ENCODE assay signal across 8 cellular contexts in genomic region chr17:48944519-48945260, GRCh38. TPM values are rescaled to one million over a fixed set of nuclear protein-coding genes. Genes with fewer than 3 reads are reported as not detected.
A peak's percentile ranks its signal among the peaks of the same experiment; 100 is the strongest.
DNase-seq lines count a peak whose midpoint lies in the region; ATAC-seq and TF ChIP-seq lines count a peak whose summit lies in the region.

A gene with protein sequence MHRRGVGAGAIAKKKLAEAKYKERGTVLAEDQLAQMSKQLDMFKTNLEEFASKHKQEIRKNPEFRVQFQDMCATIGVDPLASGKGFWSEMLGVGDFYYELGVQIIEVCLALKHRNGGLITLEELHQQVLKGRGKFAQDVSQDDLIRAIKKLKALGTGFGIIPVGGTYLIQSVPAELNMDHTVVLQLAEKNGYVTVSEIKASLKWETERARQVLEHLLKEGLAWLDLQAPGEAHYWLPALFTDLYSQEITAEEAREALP (minus strand): TSS chr17:48944842. CDS start chr17:48944734, 108 bp downstream.

- TF ChIP-seq CTCF in glutamatergic neuron (IDR thresholded peaks at IDR 0.05; ENCODE audit: partially characterized antibody, unreplicated experiment) = no peak
- no peak for TF ChIP-seq CTCF in osteoblast (IDR thresholded peaks at IDR 0.05; ENCODE audit: extremely low read depth, low read depth, low read length)
- TF ChIP-seq CTCF in testis (IDR thresholded peaks at IDR 0.05) = no peak

- H3K27me3 Mint-ChIP-seq in activated naive CD8-positive, alpha-beta T cell = peaks cover 2% of the 10 kb centered on the region
- H3K27me3 Mint-ChIP-seq in glutamatergic neuron (ENCODE audit: unreplicated experiment) = peaks cover 7% of the 10 kb centered on the region

- H2AFZ ChIP-seq in osteoblast (ENCODE audit: low read length) = peak within 1 kb of the TSS; percentile 99

- peaks cover 12% of the 10 kb centered on the region for H3K4me1 Mint-ChIP-seq in activated naive CD8-positive, alpha-beta T cell (ENCODE audit: low read depth)
- H3K4me1 Mint-ChIP-seq in glutamatergic neuron (ENCODE audit: low read depth, unreplicated experiment) = peaks cover 4% of the 10 kb centered on the region

- peak within 1 kb of the TSS; percentile 97 for H3K4me3 ChIP-seq in GM08714 (ENCODE audit: low read length)
- H3K4me3 ChIP-seq in osteoblast (ENCODE audit: insufficient read depth, low read length) = peak within 1 kb of the TSS; percentile 84
- H3K4me3 ChIP-seq in testis = peak within 1 kb of the TSS; percentile 66 to 71

- H3K36me3 ChIP-seq in osteoblast (ENCODE audit: insufficient read depth, low read length) (peaks cover 22% of the 10 kb centered on the region), testis (ENCODE audit: low read depth, missing control alignments) (no peaks in the 10 kb centered on the region)

- peaks cover 26% of the 10 kb centered on the region for H3K79me2 ChIP-seq in osteoblast (ENCODE audit: insufficient read depth, low read length)

- H3K9me3 Mint-ChIP-seq in activated naive CD8-positive, alpha-beta T cell (ENCODE audit: low read depth) = no peaks in the 10 kb centered on the region
- H3K9me3 Mint-ChIP-seq in glutamatergic neuron (ENCODE audit: unreplicated experiment) = peaks cover 2% of the 10 kb centered on the region

- H3K4me2 ChIP-seq in osteoblast (ENCODE audit: insufficient read depth, low read length) = peak within 1 kb of the TSS; percentile 94

- H3K4me1 ChIP-seq in osteoblast (ENCODE audit: insufficient read depth, low read length) (peaks cover 14% of the 10 kb centered on the region), testis (peaks cover 10% of the 10 kb centered on the region)

- no peak for TF ChIP-seq POLR2A in testis (IDR thresholded peaks at IDR 0.05)

- DNase-seq in NCI-H1105 (lab: John Stamatoyannopoulos, UW) = peak; percentile 77
- peak; percentile 78 for DNase-seq in SKM-1 treated with dmso at 0.1 percent for 144 hours (lab: John Stamatoyannopoulos, UW; ENCODE audit: unreplicated experiment)
- DNase-seq in glutamatergic neuron = peak; percentile 97
- DNase-seq in osteoblast (ENCODE audit: insufficient read length, low spot score, missing footprints) = peak; percentile 99
- peak; percentile 94 for DNase-seq in testis

- no peaks in the 10 kb centered on the region for H3K9me3 ChIP-seq in osteoblast (ENCODE audit: low read depth, low read length)
- no peaks in the 10 kb centered on the region for H3K9me3 ChIP-seq in testis

- H4K20me1 ChIP-seq in osteoblast (ENCODE audit: insufficient read depth, low read length) = no peaks in the 10 kb centered on the region

- H3K27me3 ChIP-seq in osteoblast (ENCODE audit: insufficient read depth, low read length) (no peaks in the 10 kb centered on the region), testis (no peaks in the 10 kb centered on the region)

- 2 to 6% methylated on average over 15 to 54 of the region's 55 CpGs for WGBS in testis, 2 donors

- peak; percentile 85 for ATAC-seq in HG02610 (IDR thresholded peaks at IDR 0.05; ENCODE audit: unreplicated experiment)

- no peaks in the 10 kb centered on the region for H3K36me3 Mint-ChIP-seq in activated naive CD8-positive, alpha-beta T cell
- no peaks in the 10 kb centered on the region for H3K36me3 Mint-ChIP-seq in glutamatergic neuron (ENCODE audit: unreplicated experiment)

- H3K27ac Mint-ChIP-seq in activated naive CD8-positive, alpha-beta T cell = peak within 1 kb of the TSS; percentile 95
- peak within 1 kb of the TSS; percentile 91 for H3K27ac Mint-ChIP-seq in glutamatergic neuron (ENCODE audit: unreplicated experiment)

- intact Hi-C loops in testis (cut with DNase I; ENCODE audit: low total_unique reads) = no loop called here

- H3K27ac ChIP-seq in osteoblast (ENCODE audit: low read depth, low read length) = peak within 1 kb of the TSS; percentile 96
- peak within 1 kb of the TSS; percentile 73 to 93 for H3K27ac ChIP-seq in testis

- peak within 1 kb of the TSS; percentile 99 for H3K4me3 Mint-ChIP-seq in activated naive CD8-positive, alpha-beta T cell
- peak within 1 kb of the TSS; percentile 96 for H3K4me3 Mint-ChIP-seq in glutamatergic neuron (ENCODE audit: unreplicated experiment)

RNA-seq across cellular contexts. Expression of the gene that starts here (rescaled TPM):
- total RNA-seq in glutamatergic neuron (ENCODE audit: unreplicated experiment) = 143 TPM
- 63.7 and 72.5 TPM in 2 replicates for total RNA-seq in osteoblast
- 100 to 1,000 TPM in 1 of 2 donors, 10 to 100 TPM in 1; 71.9 to 100 TPM for total RNA-seq in testis
- 123 TPM for polyA plus RNA-seq in testis (ENCODE audit: insufficient read depth, low read depth, low replicate concordance)

Comparison
In these comparisons a context has a peak if more than half of its experiments do, and no peak if none do; other contexts are left out.
1. Peak in every context shown above with its lines: DNase-seq, ATAC-seq, H3K4me3 ChIP-seq and H3K27ac ChIP-seq.